Comparison of ENCODE assay signal across 10 cellular contexts in genomic region chr10:124705817-124706461, GRCh38. TPM values are rescaled to one million over a fixed set of nuclear protein-coding genes. Genes with fewer than 3 reads are reported as not detected.
DNase-seq lines count a peak whose midpoint lies in the region; ATAC-seq, FAIRE-seq and TF ChIP-seq lines count a peak whose summit lies in the region.
"Had no signal": no experiment of that assay in that cellular context is flagged by ENCODE, and none has a peak within 500 bp of the region (broad histone marks: within the 10 kb centered on the region; RNA-seq: fewer than 3 reads in every experiment).

No MANE protein-coding gene starts in this region.

- no peak for FAIRE-seq in K562 (lab: Jason Lieb, UNC)

- peaks cover 12% of the 10 kb centered on the region; the same call in 2 of the 3 replicates for H3K79me2 ChIP-seq in K562 (ENCODE audit: control insufficient read depth, insufficient read depth, low read length)

- H3K27me3 ChIP-seq in K562 (ENCODE audit: control insufficient read depth in 2 of 2, insufficient read depth in 2 of 2, low read length in 2 of 2) (no peaks in the 10 kb centered on the region), mucosa of rectum (ENCODE audit: control insufficient read depth in 2 of 2, insufficient read depth in 2 of 2, low read length in 2 of 2) (no peaks in the 10 kb centered on the region), upper lobe of right lung (no peaks in the 10 kb centered on the region)
- H3K27me3 ChIP-seq: SJSA1 had no signal

- peak in 1 of 2 experiments; percentile 39; a peak in 2 of 4 replicates for TF ChIP-seq RAD21 in K562 (CRISPR knock-in tag; conservative IDR thresholded peaks at IDR 0.05 in 1 of 2, IDR thresholded peaks at IDR 0.05 in 1 of 2)

- no peak overlapping the region for H3K4me3 ChIP-seq in K562
- no peak overlapping the region for H3K4me3 ChIP-seq in mucosa of rectum (ENCODE audit: low read length in 2 of 2)
- no peak overlapping the region for H3K4me3 ChIP-seq in upper lobe of right lung
- H3K4me3 ChIP-seq: SJSA1 had no signal

- ATAC-seq in Right ventricle myocardium inferior (no peak), left cardiac atrium (no peak), K562 (peak; percentile 68), upper lobe of right lung (no peak), GM21576 (IDR thresholded peaks at IDR 0.05; ENCODE audit: unreplicated experiment) (no peak)

- TF ChIP-seq EP300 in K562 (IDR thresholded peaks at IDR 0.05; ENCODE audit: low read length) = no peak

- peak in 1 of 3 experiments; percentile 30; a peak in 2 of 6 replicates for TF ChIP-seq CTCF in K562 (IDR thresholded peaks at IDR 0.05 in 2 of 3, conservative IDR thresholded peaks at IDR 0.05 in 1 of 3; ENCODE audit: insufficient read depth in 2 of 3, low read depth in 1 of 3, low read length in 3 of 3)
- no peak for TF ChIP-seq CTCF in upper lobe of right lung (IDR thresholded peaks at IDR 0.05)

- CTCF ChIA-PET in K562 (lab: Yijun Ruan, JAX; ENCODE audit: low intra/inter-chr PET ratio) = no interaction called here

- no TSS peak for BruUV-seq in K562 (replicated peaks; lab: Mats Ljungman, UMichigan)

- no peak overlapping the region for H3K4me2 ChIP-seq in K562 (ENCODE audit: insufficient read depth, low read length)

- peaks cover 52% of the 10 kb centered on the region; the same call in 2 of the 3 replicates for H3K36me3 ChIP-seq in K562 (ENCODE audit: control insufficient read depth, insufficient read depth, low read length)
- H3K36me3 ChIP-seq in mucosa of rectum (ENCODE audit: control insufficient read depth in 2 of 2, insufficient read depth in 2 of 2, low read length in 2 of 2) = peaks cover 29 to 43% of the 10 kb centered on the region in 2 donors
- H3K36me3 ChIP-seq in upper lobe of right lung = no peaks in the 10 kb centered on the region

- H3K27ac ChIP-seq in K562 (ENCODE audit: extremely low read depth, low read depth, low read length) (no peak overlapping the region), mucosa of rectum (ENCODE audit: low read depth in 2 of 2, low read length in 2 of 2) (peak overlapping the region; percentile 7 to 12), upper lobe of right lung (peak overlapping the region; percentile 55)
- H3K27ac ChIP-seq: SJSA1 had no signal

- DNase-seq in Right ventricle myocardium inferior (ENCODE audit: missing footprints) (peak; percentile 14), left cardiac atrium (no peak), K562 (ENCODE audit: extremely low read depth in 1 of 4, low spot score in 3 of 4) (peak in 1 of 4 experiments; percentile 16), upper lobe of right lung (no peak)
- DNase-seq in stimulated activated CD4-positive, alpha-beta T cell treated with anti-CD3 and anti-CD28 coated beads, Interleukin-1b, Interleukin-23, amount 100 ng/mL, for 48 hours = no peak
- DNase-seq in stimulated activated CD4-positive, alpha-beta T cell treated with anti-CD3 and anti-CD28 coated beads, Interleukin-4, amount 100 ng/mL, for 4 hours = no peak
- DNase-seq: NCI-H1105 treated with DMSO at 0.1 percent for 48 hours had no signal

- H3K4me1 ChIP-seq in K562 (replicated peaks in 1 of 2; ENCODE audit: control insufficient read depth in 2 of 2, insufficient read depth in 2 of 2, low read length in 2 of 2) (peaks cover 18 to 28% of the 10 kb centered on the region in 2 experiments), mucosa of rectum (ENCODE audit: control insufficient read depth in 2 of 2, insufficient read depth in 2 of 2, low read length in 2 of 2) (peaks cover 74 to 77% of the 10 kb centered on the region in 2 donors), upper lobe of right lung (peaks cover 91% of the 10 kb centered on the region)
- H3K4me1 ChIP-seq: SJSA1 had no signal

- H3K9me3 ChIP-seq in K562 (replicated peaks; ENCODE audit: control insufficient read depth, insufficient read depth, low read depth, low read length) (no peaks in the 10 kb centered on the region), mucosa of rectum (ENCODE audit: control insufficient read depth in 2 of 2, low read length in 2 of 2) (no peaks in the 10 kb centered on the region), upper lobe of right lung (no peaks in the 10 kb centered on the region)
- H3K9me3 ChIP-seq: SJSA1 had no signal

- intact Hi-C loops in Right ventricle myocardium inferior (cut with DNase I) (no loop called here), left cardiac atrium (cut with DNase I) (no loop called here), K562 (cut with micrococcal nuclease) (loop anchor here (2.0 kb wide), 1 partner anchor 35 kb away; no protein-coding TSS in a partner anchor), upper lobe of right lung (cut with DNase I) (no loop called here)

- H3K9ac ChIP-seq in K562 (ENCODE audit: insufficient read depth in 1 of 2, low read depth in 2 of 2, low read length in 2 of 2) (no peak overlapping the region; a peak in 1 of 4 replicates), mucosa of rectum (ENCODE audit: low read depth in 1 of 2, low read length in 2 of 2) (no peak overlapping the region)

- H3K9me1 ChIP-seq in K562 (ENCODE audit: control insufficient read depth, insufficient read depth, low read length) = peaks cover 3% of the 10 kb centered on the region

- POLR2A ChIA-PET in K562 (lab: Yijun Ruan, JAX) = interaction anchor here (1.0 to 1.4 kb wide), 3 partner anchors 12 to 13 kb away, joined by 4 to 5 read pairs (median 5); no protein-coding TSS in a partner anchor

- no peak overlapping the region for H2AFZ ChIP-seq in K562 (ENCODE audit: low read depth, low read length)

- H4K20me1 ChIP-seq in K562 (replicated peaks; ENCODE audit: control insufficient read depth, insufficient read depth, low read length) = no peaks in the 10 kb centered on the region

- no peak for TF ChIP-seq POLR2A in K562 (conservative IDR thresholded peaks at IDR 0.05)

- in situ Hi-C loops in K562 (cut with MboI) = no loop called here

- WGBS in K562 (ENCODE audit: insufficient coverage, low coverage, missing lambda C conversion rate) = 92% methylated on average over 11 of the region's 12 CpGs

TF ChIP-seq in K562, 482 proteins besides CTCF, POLR2A, EP300 and RAD21 (continues in another document):
- TF ChIP-seq CREB1 (IDR thresholded peaks at IDR 0.05) (no peak), CREB1 (CRISPR knock-in tag; IDR thresholded peaks at IDR 0.05) (no peak)

RNA-seq across cellular contexts. Expression of gene FAM53B, which starts 38.2 kb away (rescaled TPM):
- total RNA-seq in Right ventricle myocardium inferior (41.2 TPM), left cardiac atrium (10 to 100 TPM; 23.3 to 31.4 TPM), K562 (2014; rRNA removed) (11.9 and 17.2 TPM in 2 replicates), K562 (2014; rRNA removed; fragmentation: Illumina TruSeq; extraction: Trizol) (4.2 and 5.0 TPM in 2 replicates), K562 (2015; rRNA removed; fragmentation: Illumina TruSeq; extraction: Trizol) (10.6 and 10.8 TPM in 2 replicates), K562 (2021) (16.5 and 17.0 TPM in 2 replicates), upper lobe of right lung (31.4 TPM)
- total RNA-seq in K562 (2011; cell fraction: chromatin; rRNA removed; ENCODE audit: low replicate concordance) = 11.6 and 20.0 TPM in 2 replicates
- 13.0 and 13.7 TPM in 2 replicates for total RNA-seq in K562 (2011; cell fraction: nucleolus; rRNA removed)
- total RNA-seq in K562 (2011; cell fraction: nucleoplasm; rRNA removed) = 8.9 and 12.2 TPM in 2 replicates
- polyA plus RNA-seq in K562 (2011; rRNA removed) (3.9 and 4.5 TPM in 2 replicates), K562 (2014; fragmentation: Illumina TruSeq; extraction: Trizol) (5.0 and 7.5 TPM in 2 replicates), K562 (2014; fragmentation: Nextera tagmentation; extraction: Ambion mirVana) (under 1 TPM; 0.03 to 0.08 TPM), K562 (2014; rRNA removed) (6.5 and 6.6 TPM in 2 replicates)
- polyA plus RNA-seq in K562 (2011; cell fraction: cytosol; rRNA removed) = 5.1 and 9.0 TPM in 2 replicates
- polyA plus RNA-seq in K562 (2011; cell fraction: nucleus; rRNA removed) = 5.9 and 8.3 TPM in 2 replicates
- polyA plus RNA-seq in K562 (2012) = 7.8 and 8.4 TPM in 2 replicates
- 6.9 and 7.9 TPM in 2 replicates for polyA minus RNA-seq in K562 (2011; rRNA and poly(A)+ RNA removed)
- polyA minus RNA-seq in K562 (2011; cell fraction: cytosol; rRNA and poly(A)+ RNA removed) = 10.2 and 11.9 TPM in 2 replicates
- polyA minus RNA-seq in K562 (2011; cell fraction: nucleus; rRNA and poly(A)+ RNA removed) = 5.5 and 9.6 TPM in 2 replicates
